In the genomic region with DNA sequence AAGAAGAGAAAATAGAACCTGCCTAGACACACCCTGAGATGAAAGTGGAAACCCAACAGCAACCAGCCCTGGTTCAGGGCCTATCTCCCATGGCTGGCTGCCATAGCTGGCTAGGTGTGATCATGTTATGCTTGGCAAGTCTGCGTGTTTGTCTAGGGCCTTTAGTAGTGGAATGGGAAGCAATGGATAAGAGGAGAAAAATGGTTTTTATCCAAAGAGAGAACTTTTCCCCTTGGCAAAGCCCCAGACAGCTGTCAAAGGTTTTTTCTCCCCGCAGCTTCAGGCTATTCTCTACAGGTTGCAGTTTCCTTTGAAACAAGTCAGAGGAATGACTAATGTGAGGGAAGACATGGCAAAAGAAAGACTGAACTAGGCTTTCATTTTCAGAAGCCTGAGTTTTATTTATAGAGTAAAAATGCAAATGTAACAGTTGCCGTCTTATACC, we compare ENCODE assay signal across 12 cellular contexts.
DNase-seq lines count a peak whose midpoint lies in the region; ATAC-seq and TF ChIP-seq lines count a peak whose summit lies in the region.
"Had no signal": no experiment of that assay in that cellular context is flagged by ENCODE, and none has a peak within 500 bp of the region (broad histone marks: within the 10 kb centered on the region; RNA-seq: fewer than 3 reads in every experiment).

No MANE protein-coding gene starts in this region.

- H2BK120ac ChIP-seq in neuronal stem cell (ENCODE audit: low read depth, low read length) = no peak overlapping the region

- no peaks in the 10 kb centered on the region for H3K4me1 Mint-ChIP-seq in stimulated activated memory B cell treated with anti-CD40 and anti-IgM and Interleukin-4, amounts not matched to agents 10 μg/mL and 1 μg/mL and 100 μg/mL, for 72 hours

- H3K4me3 Mint-ChIP-seq in stimulated activated memory B cell treated with anti-CD40 and anti-IgM and Interleukin-4, amounts not matched to agents 10 μg/mL and 1 μg/mL and 100 μg/mL, for 72 hours = no peak overlapping the region

- H3K18ac ChIP-seq in neuronal stem cell (ENCODE audit: low read length) = no peak overlapping the region

- no peak overlapping the region for H4K8ac ChIP-seq in neuronal stem cell (ENCODE audit: low read depth, low read length)

- no peak overlapping the region for H2BK5ac ChIP-seq in neuronal stem cell (ENCODE audit: low read length)

- no peak overlapping the region for H3K27ac Mint-ChIP-seq in stimulated activated memory B cell treated with anti-CD40 and anti-IgM and Interleukin-4, amounts not matched to agents 10 μg/mL and 1 μg/mL and 100 μg/mL, for 72 hours

- no peaks in the 10 kb centered on the region for H3K79me1 ChIP-seq in neuronal stem cell (ENCODE audit: low read depth, low read length)

- no peaks in the 10 kb centered on the region for H3K27me3 ChIP-seq in left lung
- H3K27me3 ChIP-seq in neuronal stem cell (ENCODE audit: control insufficient read depth in 3 of 3, insufficient read depth in 3 of 3, low read depth in 1 of 3, low read length in 3 of 3) = no peaks in the 10 kb centered on the region

- ATAC-seq in GM18909 (IDR thresholded peaks at IDR 0.05; ENCODE audit: poor library complexity, unreplicated experiment) (peak; percentile 54), HG02852 (IDR thresholded peaks at IDR 0.05; ENCODE audit: unreplicated experiment) (peak; percentile 83), left lung (peak; percentile 40)
- no peak for ATAC-seq in stimulated activated memory B cell treated with anti-CD40 and anti-IgM and Interleukin-4, amounts not matched to agents 10 μg/mL and 1 μg/mL and 100 μg/mL, for 72 hours

- H3K4me3 ChIP-seq in left lung (no peak overlapping the region), neuronal stem cell (ENCODE audit: low read length in 2 of 2) (no peak overlapping the region)
- H3K4me3 ChIP-seq: skin epidermis had no signal

- no peak overlapping the region for H2AK5ac ChIP-seq in neuronal stem cell (ENCODE audit: low read depth, low read length)

- no peak overlapping the region for H3K4ac ChIP-seq in neuronal stem cell (ENCODE audit: low read length)

- H3K36me3 ChIP-seq in left lung (no peaks in the 10 kb centered on the region), neuronal stem cell (replicated peaks in 1 of 2; ENCODE audit: control insufficient read depth in 2 of 2, insufficient read depth in 2 of 2, low read length in 2 of 2) (no peaks in the 10 kb centered on the region)

- H4K91ac ChIP-seq in neuronal stem cell (ENCODE audit: low read depth, low read length, poor library complexity) = no peak overlapping the region

- no peak overlapping the region for H2BK15ac ChIP-seq in neuronal stem cell (ENCODE audit: low read length)

- no peaks in the 10 kb centered on the region for H3K36me3 Mint-ChIP-seq in stimulated activated memory B cell treated with anti-CD40 and anti-IgM and Interleukin-4, amounts not matched to agents 10 μg/mL and 1 μg/mL and 100 μg/mL, for 72 hours

- H2BK12ac ChIP-seq in neuronal stem cell (ENCODE audit: low read length) = no peak overlapping the region

- H3K4me2 ChIP-seq in neuronal stem cell (ENCODE audit: insufficient read depth, low read length, poor library complexity, severe bottlenecking) = no peak overlapping the region

- H3K4me1 ChIP-seq in left lung (no peaks in the 10 kb centered on the region), neuronal stem cell (ENCODE audit: control insufficient read depth in 2 of 2, insufficient read depth in 1 of 2, low read depth in 1 of 2, low read length in 2 of 2) (no peaks in the 10 kb centered on the region)

- H2AFZ ChIP-seq in neuronal stem cell (ENCODE audit: low read length) = no peak overlapping the region

- H3K27me3 Mint-ChIP-seq in stimulated activated memory B cell treated with anti-CD40 and anti-IgM and Interleukin-4, amounts not matched to agents 10 μg/mL and 1 μg/mL and 100 μg/mL, for 72 hours = no peaks in the 10 kb centered on the region

- intact Hi-C loops in left lung (cut with DNase I) = loop anchor here in 1 of 2 donors (10.0 kb wide), 1 partner anchor 1051 kb away; no protein-coding TSS in a partner anchor

- H3K14ac ChIP-seq in neuronal stem cell (ENCODE audit: low read length) = no peak overlapping the region

- TF ChIP-seq CTCF in left lung (IDR thresholded peaks at IDR 0.05) = no peak

- no peaks in the 10 kb centered on the region for H3K9me3 ChIP-seq in left lung
- no peaks in the 10 kb centered on the region for H3K9me3 ChIP-seq in neuronal stem cell (replicated peaks in 1 of 2; ENCODE audit: control insufficient read depth in 2 of 2, insufficient read depth in 1 of 2, low read depth in 1 of 2, low read length in 2 of 2)

- no peaks in the 10 kb centered on the region for H3K9me3 Mint-ChIP-seq in stimulated activated memory B cell treated with anti-CD40 and anti-IgM and Interleukin-4, amounts not matched to agents 10 μg/mL and 1 μg/mL and 100 μg/mL, for 72 hours

- DNase-seq in RPMI7951 (ENCODE audit: low read depth) (peak; percentile 22), left lung (no peak), neuronal stem cell (ENCODE audit: low spot score) (no peak), pons (ENCODE audit: low spot score) (no peak), NCI-H2081 treated with DMSO at 0.1 percent for 48 hours (lab: John Stamatoyannopoulos, UW) (no peak)
- DNase-seq: aorta, DMS153 had no signal

- H3K23ac ChIP-seq in neuronal stem cell (ENCODE audit: low read depth, low read length, poor library complexity) = no peak overlapping the region

- H3K9ac ChIP-seq in neuronal stem cell (ENCODE audit: low read depth, low read length, poor library complexity) = no peak overlapping the region

- H3K27ac ChIP-seq in left lung (no peak overlapping the region), neuronal stem cell (replicated peaks; ENCODE audit: low read length) (no peak overlapping the region)
- H3K27ac ChIP-seq: skin epidermis, VCaP had no signal

- no CpG with 5 or more reads among the region's 3 CpGs for WGBS in neuronal stem cell (ENCODE audit: extremely low coverage in 2 of 2, insufficient read length in 2 of 2, insufficient replicate concordance in 1 of 2), 2 donors
